Comparison of ENCODE assay signal across 21 cellular contexts in the genomic region with DNA sequence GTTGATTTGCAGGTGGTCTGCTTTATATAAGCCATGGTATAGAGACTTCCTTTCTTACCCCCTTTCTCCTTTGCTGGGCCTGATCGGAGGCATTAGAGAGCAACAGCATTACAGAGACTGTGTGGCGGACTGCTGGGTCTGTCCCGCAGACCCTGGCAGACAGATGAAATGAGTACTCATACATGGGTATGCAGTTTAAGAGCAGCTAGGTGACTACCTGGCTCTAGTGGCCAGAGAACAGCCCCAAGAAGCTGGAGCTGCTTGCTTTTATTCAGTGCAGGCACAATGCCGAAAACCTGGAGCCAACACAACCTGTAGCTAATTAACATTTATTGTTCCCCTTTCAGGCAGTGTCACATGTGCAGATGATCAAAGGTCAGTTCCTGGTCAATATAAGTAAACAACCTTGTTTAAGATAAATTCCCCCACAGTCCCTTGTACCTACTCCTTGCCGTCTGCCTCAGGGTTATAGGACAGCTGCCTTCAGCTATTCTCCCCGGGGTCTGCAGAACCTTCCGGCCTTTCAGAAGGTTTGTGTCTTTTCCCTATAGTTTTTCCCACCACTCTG.
A peak's percentile ranks its signal among the peaks of the same experiment; 100 is the strongest.
DNase-seq lines count a peak whose midpoint lies in the region; ATAC-seq and TF ChIP-seq lines count a peak whose summit lies in the region.
"Had no signal": no experiment of that assay in that cellular context is flagged by ENCODE, and none has a peak within 500 bp of the region (broad histone marks: within the 10 kb centered on the region; RNA-seq: fewer than 3 reads in every experiment).

No MANE protein-coding gene starts in this region.

- in situ Hi-C loops in transverse colon (cut with MboI; ENCODE audit: low pct_ligation_motif_present in 1 of 4, low pct_unique_long_range_greater_than_20kb in 1 of 4, low sequenced_read_pairs in 3 of 4) (no loop called here), G401 (cut with HindIII; ENCODE audit: low sequenced_read_pairs) (no loop called here), GM13976 (cut with MboI; ENCODE audit: low sequenced_read_pairs, unreplicated experiment) (no loop called here)

- ATAC-seq in HG02763 (IDR thresholded peaks at IDR 0.05; ENCODE audit: unreplicated experiment) = no peak
- ATAC-seq in HG02852 (IDR thresholded peaks at IDR 0.05; ENCODE audit: unreplicated experiment) = no peak
- ATAC-seq: HCT116 had no signal

- H3K4me3 ChIP-seq in colonic mucosa (peak overlapping the region; percentile 6), transverse colon (peak overlapping the region in 2 of 4 donors; percentile 18 to 31)
- H3K4me3 ChIP-seq: GM23248, SK-N-MC had no signal

- intact Hi-C loops in colonic mucosa (cut with DNase I) = no loop called here
- intact Hi-C loops in transverse colon (cut with DNase I; ENCODE audit: low total_unique reads) = no loop called here

- peak; percentile 12 for DNase-seq in HT-29 (ENCODE audit: low spot score)
- DNase-seq in colonic mucosa = peak; percentile 65
- DNase-seq in mucosa of gallbladder (ENCODE audit: low spot score) = peak; percentile 28
- peak; percentile 50 for DNase-seq in transverse colon
- no peak for DNase-seq in G401 (ENCODE audit: low spot score)
- DNase-seq in GM13976 (ENCODE audit: low spot score) = no peak
- DNase-seq: BE2C; CD4-positive, alpha-beta memory T cell; GM23248; NCI-H1048; NCI-H1436 treated with DMSO at 0.1 percent for 48 hours; NCI-H2081 treated with DMSO at 0.1 percent for 48 hours; NCI-H2227 treated with DMSO at 0.1 percent for 48 hours; NCI-H524 treated with DMSO at 0.1 percent for 48 hours; Right ventricle myocardium superior; T-helper 1 cell had no signal

- H3K36me3 ChIP-seq in colonic mucosa (no peaks in the 10 kb centered on the region), transverse colon (no peaks in the 10 kb centered on the region)
- H3K36me3 ChIP-seq: BE2C had no signal

- peak overlapping the region; percentile 44 for H3K27ac ChIP-seq in colonic mucosa
- peak overlapping the region; percentile 43 to 75 (median 73) for H3K27ac ChIP-seq in transverse colon
- H3K27ac ChIP-seq: GM23248, KMS-11, SK-N-MC had no signal

- peak; percentile 56 for TF ChIP-seq POLR2A in transverse colon (IDR thresholded peaks at IDR 0.05)

- H3K9me3 ChIP-seq in colonic mucosa = no peaks in the 10 kb centered on the region
- H3K9me3 ChIP-seq in transverse colon = no peaks in the 10 kb centered on the region
- H3K9me3 ChIP-seq: BE2C had no signal

- no peaks in the 10 kb centered on the region for H3K4me1 ChIP-seq in colonic mucosa
- peaks cover 0 to 20% (median 7%) of the 10 kb centered on the region in 4 donors for H3K4me1 ChIP-seq in transverse colon
- H3K4me1 ChIP-seq: BE2C had no signal

- H3K27me3 ChIP-seq in colonic mucosa = no peaks in the 10 kb centered on the region
- no peaks in the 10 kb centered on the region for H3K27me3 ChIP-seq in transverse colon
- H3K27me3 ChIP-seq: BE2C had no signal

- TF ChIP-seq CTCF in colonic mucosa (IDR thresholded peaks at IDR 0.05) (no peak), transverse colon (IDR thresholded peaks at IDR 0.05) (no peak), GM13976 (IDR thresholded peaks at IDR 0.05; ENCODE audit: borderline replicate concordance, control extremely low read depth, extremely low read depth, insufficient read depth, missing control alignments) (no peak)

- TF ChIP-seq EP300 in transverse colon (IDR thresholded peaks at IDR 0.05; ENCODE audit: low read depth) = no peak

- H3K9ac ChIP-seq in colonic mucosa (ENCODE audit: low read depth in 2 of 2, low read length in 2 of 2) = no peak overlapping the region
- H3K9ac ChIP-seq: GM23248, KMS-11 had no signal

- 58 to 61% methylated on average over 2 to 7 of the region's 7 CpGs for WGBS in transverse colon (ENCODE audit: low coverage in 1 of 2), 2 donors

Comparison
In these comparisons a context has a peak if more than half of its experiments do, and no peak if none do; other contexts are left out.
1. DNase-seq: peak in HT-29 (single experiment), colonic mucosa (single experiment), mucosa of gallbladder (single experiment) and transverse colon (single experiment); none in G401 (single experiment) and GM13976 (single experiment).